Comparison of ENCODE assay signal across 25 cellular contexts in the genomic region with DNA sequence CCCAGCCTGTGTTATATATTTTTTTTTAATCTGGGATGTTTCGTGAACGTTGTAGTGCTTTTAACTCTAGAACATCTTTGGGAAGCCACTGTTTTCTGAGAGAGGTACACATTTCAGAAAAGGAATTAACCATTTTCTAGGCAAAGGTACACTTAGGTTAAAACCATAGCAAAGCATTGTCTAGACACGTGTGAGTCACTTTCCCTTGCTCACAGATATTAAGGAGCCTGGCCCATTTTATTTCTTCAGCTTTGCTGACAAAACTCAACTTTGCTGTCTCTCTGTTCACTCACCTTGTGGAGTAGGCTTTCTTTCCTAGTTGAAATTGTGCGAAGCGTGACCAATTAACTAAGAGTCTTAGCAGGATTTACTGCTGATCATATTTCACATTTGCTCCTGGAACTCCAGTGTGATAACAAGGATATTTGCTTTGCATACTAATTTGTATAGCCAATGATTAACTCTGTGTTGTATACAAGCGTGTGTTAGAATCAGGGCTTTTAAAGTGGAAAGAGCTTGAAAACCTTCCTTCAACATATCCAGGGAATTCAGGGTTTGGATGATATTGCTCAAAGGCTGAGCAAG.
"Had no signal": no experiment of that assay in that cellular context is flagged by ENCODE, and none has a peak within 500 bp of the region (broad histone marks: within the 10 kb centered on the region; RNA-seq: fewer than 3 reads in every experiment).

No MANE protein-coding gene starts in this region.

- H3K4me3 ChIP-seq: esophagus muscularis mucosa, heart right ventricle, lung, spleen, thyroid gland had no signal

- H3K36me3 Mint-ChIP-seq: activated CD4-positive, alpha-beta memory T cell treated with anti-CD3 and anti-CD28 coated beads for 36 hours; activated naive CD8-positive, alpha-beta T cell treated with anti-CD3 and anti-CD28 coated beads, Interleukin-2, amount 10 ng/mL, durations not matched to agents 7 days and 5 days had no signal

- H3K4me1 ChIP-seq: esophagus muscularis mucosa, heart right ventricle, spleen, thyroid gland had no signal

- H3K9me3 ChIP-seq: spleen, thyroid gland had no signal

- H3K36me3 ChIP-seq: esophagus muscularis mucosa, heart right ventricle, spleen, thyroid gland had no signal

- H3K4me3 Mint-ChIP-seq: activated B cell treated with CpG ODN at 0.5 μM for 24 hours; activated CD4-positive, alpha-beta memory T cell treated with anti-CD3 and anti-CD28 coated beads for 36 hours; activated naive CD8-positive, alpha-beta T cell treated with anti-CD3 and anti-CD28 coated beads, Interleukin-2, amount 10 ng/mL, durations not matched to agents 7 days and 5 days; activated T-helper 17 cell treated with anti-CD3 and anti-CD28 coated beads, Interleukin-2, amount 50 U/mL, for 72 hours; mesothelial cell of epicardium; nephron had no signal

- H3K4me1 Mint-ChIP-seq: activated B cell treated with CpG ODN at 0.5 μM for 24 hours; activated naive CD8-positive, alpha-beta T cell treated with anti-CD3 and anti-CD28 coated beads, Interleukin-2, amount 10 ng/mL, durations not matched to agents 7 days and 5 days; activated T-helper 17 cell treated with anti-CD3 and anti-CD28 coated beads, Interleukin-2, amount 50 U/mL, for 72 hours; mesothelial cell of epicardium; nephron had no signal

- H3K27ac ChIP-seq: esophagus muscularis mucosa, heart right ventricle, spleen, thyroid gland had no signal

- H3K27me3 ChIP-seq: esophagus muscularis mucosa, thyroid gland had no signal

- DNase-seq: activated B cell treated with CpG ODN at 0.5 μM for 24 hours; activated CD4-positive, alpha-beta memory T cell treated with anti-CD3 and anti-CD28 coated beads for 36 hours; activated CD4-positive, alpha-beta T cell treated with anti-CD3 and anti-CD28 coated beads for 4 hours; activated naive CD4-positive, alpha-beta T cell; activated naive CD8-positive, alpha-beta T cell treated with anti-CD3 and anti-CD28 coated beads, Interleukin-2, amount 10 ng/mL, durations not matched to agents 7 days and 5 days; activated T-cell treated with anti-CD3 and anti-CD28 coated beads, Interleukin-2, amount 50 U/mL, for 1 hour; amygdala; cerebellar nuclear complex; cortex of kidney; effector CD4-positive, alpha-beta T cell; heart right ventricle; nucleus accumbens; posterior cingulate gyrus; retina; spleen; stimulated activated naive CD4-positive, alpha-beta T cell; T-helper 1 cell; T-helper 9 cell; thyroid gland had no signal

- H3K27ac Mint-ChIP-seq: activated B cell treated with CpG ODN at 0.5 μM for 24 hours; activated CD4-positive, alpha-beta memory T cell treated with anti-CD3 and anti-CD28 coated beads for 36 hours; activated naive CD8-positive, alpha-beta T cell treated with anti-CD3 and anti-CD28 coated beads, Interleukin-2, amount 10 ng/mL, durations not matched to agents 7 days and 5 days; activated T-helper 17 cell treated with anti-CD3 and anti-CD28 coated beads, Interleukin-2, amount 50 U/mL, for 72 hours; mesothelial cell of epicardium; nephron had no signal

- ATAC-seq: activated T-helper 17 cell treated with anti-CD3 and anti-CD28 coated beads, Interleukin-2, amount 50 U/mL, for 72 hours; heart right ventricle; left lobe of liver had no signal

- H3K9me3 Mint-ChIP-seq: activated CD4-positive, alpha-beta memory T cell treated with anti-CD3 and anti-CD28 coated beads for 36 hours; activated naive CD8-positive, alpha-beta T cell treated with anti-CD3 and anti-CD28 coated beads, Interleukin-2, amount 10 ng/mL, durations not matched to agents 7 days and 5 days; activated T-helper 17 cell treated with anti-CD3 and anti-CD28 coated beads, Interleukin-2, amount 50 U/mL, for 72 hours had no signal
